25 cellular contexts compared by ENCODE assay signal in genomic region chrX:25083661-25084060, GRCh38.
DNase-seq lines count a peak whose midpoint lies in the region; ATAC-seq, FAIRE-seq and TF ChIP-seq lines count a peak whose summit lies in the region.
"Had no signal": no experiment of that assay in that cellular context is flagged by ENCODE, and none has a peak within 500 bp of the region (broad histone marks: within the 10 kb centered on the region; RNA-seq: fewer than 3 reads in every experiment).

No MANE protein-coding gene starts in this region.

- H3K4me1 ChIP-seq in RWPE2 (ENCODE audit: insufficient read depth, poor library complexity, severe bottlenecking) (no peaks in the 10 kb centered on the region), keratinocyte (ENCODE audit: control insufficient read depth, extremely low read depth, insufficient read depth, low read length) (peaks cover 5% of the 10 kb centered on the region), testis (no peaks in the 10 kb centered on the region)
- H3K4me1 ChIP-seq: sigmoid colon had no signal

- intact Hi-C loops in Right ventricle myocardium superior (cut with DNase I) (no loop called here), testis (cut with DNase I; ENCODE audit: low total_unique reads) (no loop called here)

- no peak for TF ChIP-seq CTCF in RWPE2 (IDR thresholded peaks at IDR 0.05; ENCODE audit: poor library complexity, severe bottlenecking)
- no peak for TF ChIP-seq CTCF in keratinocyte (optimal IDR thresholded peaks at IDR 0.05 in 1 of 3, IDR thresholded peaks at IDR 0.05 in 1 of 3, conservative IDR thresholded peaks at IDR 0.05 in 1 of 3; ENCODE audit: extremely low read depth in 1 of 3, insufficient read depth in 2 of 3, low read length in 3 of 3)
- no peak for TF ChIP-seq CTCF in testis (IDR thresholded peaks at IDR 0.05)

- H3K36me3 ChIP-seq in RWPE2 (ENCODE audit: low read depth) (no peaks in the 10 kb centered on the region), keratinocyte (ENCODE audit: control insufficient read depth in 2 of 2, extremely low read depth in 1 of 2, insufficient read depth in 2 of 2, low read length in 2 of 2) (no peaks in the 10 kb centered on the region), testis (ENCODE audit: low read depth, missing control alignments) (no peaks in the 10 kb centered on the region)
- H3K36me3 ChIP-seq: sigmoid colon had no signal

- no peaks in the 10 kb centered on the region for H3K9me1 ChIP-seq in keratinocyte (ENCODE audit: control insufficient read depth, extremely low read depth, insufficient read depth, low read length)

- H3K27me3 ChIP-seq in RWPE2 (ENCODE audit: insufficient read depth, poor library complexity, severe bottlenecking) (no peaks in the 10 kb centered on the region), keratinocyte (ENCODE audit: control insufficient read depth, extremely low read depth, insufficient read depth, low read length) (no peaks in the 10 kb centered on the region), testis (no peaks in the 10 kb centered on the region)
- H3K27me3 ChIP-seq: sigmoid colon had no signal

- FAIRE-seq in keratinocyte (lab: Jason Lieb, UNC), result peak; percentile 90
- FAIRE-seq: endometrium, H1 had no signal

- no peaks in the 10 kb centered on the region for H3K9me3 ChIP-seq in RWPE2 (ENCODE audit: severe bottlenecking)
- no peaks in the 10 kb centered on the region for H3K9me3 ChIP-seq in keratinocyte (ENCODE audit: control insufficient read depth, low read depth, low read length)
- H3K9me3 ChIP-seq in testis, result no peaks in the 10 kb centered on the region
- H3K9me3 ChIP-seq: sigmoid colon had no signal

- dilution Hi-C loops in keratinocyte (cut with MboI; ENCODE audit: extremely low pct_ligation_motif_present, low sequenced_read_pairs), result no loop called here

- H3K4me2 ChIP-seq in keratinocyte (ENCODE audit: control insufficient read depth, extremely low read depth, insufficient read depth, low read depth, low read length), result no peak overlapping the region
- H3K4me2 ChIP-seq: PC-9 had no signal

- no peak overlapping the region for H3K9ac ChIP-seq in keratinocyte (ENCODE audit: control insufficient read depth, extremely low read depth, insufficient read depth, low read length)

- DNase-seq in DMS53 (lab: John Stamatoyannopoulos, UW), result peak; percentile 44
- DNase-seq in DMS53 treated with DMSO at 0.1 percent for 48 hours (lab: John Stamatoyannopoulos, UW; ENCODE audit: unreplicated experiment), result no peak
- DNase-seq in HS-5 (ENCODE audit: low read depth), result peak; percentile 13
- peak; percentile 33 for DNase-seq in RWPE2 (ENCODE audit: low spot score)
- DNase-seq in keratinocyte (ENCODE audit: low read depth, low spot score), result peak; percentile 46
- DNase-seq in SIG-M5 (lab: John Stamatoyannopoulos, UW), result no peak
- DNase-seq in Right ventricle myocardium superior, result no peak
- DNase-seq in testis, result no peak
- DNase-seq: activated CD4-positive, alpha-beta T cell treated with anti-CD3 and anti-CD28 coated beads for 4 hours; activated CD8-positive, alpha-beta memory T cell treated with anti-CD3 and anti-CD28 coated beads, Interleukin-2, amount 10 ng/mL, durations not matched to agents 7 days and 5 days; CD8-positive, alpha-beta T cell; central memory CD4-positive, alpha-beta T cell; dermis blood vessel endothelial cell; glutamatergic neuron; Kasumi-1; kidney glomerular epithelial cell; NCI-H1930; PC-9; sigmoid colon; stimulated activated CD8-positive, alpha-beta memory T cell treated with anti-CD3 and anti-CD28 coated beads, Interleukin-4, amount 100 ng/mL, for 48 hours; trophoblast cell had no signal

- ATAC-seq in RWPE2 (ENCODE audit: low read depth) (peak; percentile 96), Right ventricle myocardium superior (ENCODE audit: poor library complexity) (no peak)
- ATAC-seq: activated CD8-positive, alpha-beta memory T cell treated with anti-CD3 and anti-CD28 coated beads, Interleukin-2, amount 10 ng/mL, durations not matched to agents 7 days and 5 days; CD8-positive, alpha-beta T cell had no signal

- H3K79me2 ChIP-seq in keratinocyte (ENCODE audit: control insufficient read depth, insufficient read depth, low read length), result no peaks in the 10 kb centered on the region

- no peak overlapping the region for H2AFZ ChIP-seq in keratinocyte (ENCODE audit: control insufficient read depth, low read length)
- H2AFZ ChIP-seq: PC-9 had no signal

- TF ChIP-seq POLR2A in testis (IDR thresholded peaks at IDR 0.05), result no peak

- no peak overlapping the region for H3K4me3 ChIP-seq in RWPE2 (ENCODE audit: severe bottlenecking)
- H3K4me3 ChIP-seq in keratinocyte (ENCODE audit: control insufficient read depth in 2 of 3, extremely low read depth in 1 of 3, insufficient read depth in 2 of 3, low read depth in 1 of 3, low read length in 3 of 3), result no peak overlapping the region
- H3K4me3 ChIP-seq in testis, result no peak overlapping the region
- H3K4me3 ChIP-seq: lung, PC-9, sigmoid colon had no signal

- H4K20me1 ChIP-seq in keratinocyte (ENCODE audit: control insufficient read depth, extremely low read depth, insufficient read depth, low read length), result no peaks in the 10 kb centered on the region

- 82 to 100% methylated on average over 1 to 3 of the region's 3 CpGs for WGBS in testis, 2 donors

- H3K27ac ChIP-seq in RWPE2 (ENCODE audit: poor library complexity, severe bottlenecking), result no peak overlapping the region
- H3K27ac ChIP-seq in keratinocyte (ENCODE audit: control insufficient read depth, insufficient read depth, low read length), result no peak overlapping the region
- H3K27ac ChIP-seq in testis, result no peak overlapping the region
- H3K27ac ChIP-seq: 22Rv1, PC-9, sigmoid colon had no signal

Comparison
In these comparisons a context has a peak if more than half of its experiments do, and no peak if none do; other contexts are left out.
1. DNase-seq: peak in DMS53 (single experiment), HS-5 (single experiment), RWPE2 (single experiment) and keratinocyte (single experiment); none in DMS53 treated with DMSO at 0.1 percent for 48 hours (single experiment), SIG-M5 (single experiment), Right ventricle myocardium superior (single experiment) and testis (single experiment).